In genomic region chr2:189623049-189623448, GRCh38 we compare ENCODE assay signal across 19 cellular contexts. TPM values are rescaled to one million over a fixed set of nuclear protein-coding genes. Genes with fewer than 3 reads are reported as not detected.
DNase-seq lines count a peak whose midpoint lies in the region; ATAC-seq, FAIRE-seq and TF ChIP-seq lines count a peak whose summit lies in the region.
"Had no signal": no experiment of that assay in that cellular context is flagged by ENCODE, and none has a peak within 500 bp of the region (broad histone marks: within the 10 kb centered on the region; RNA-seq: fewer than 3 reads in every experiment).

No MANE protein-coding gene starts in this region.

- in situ Hi-C loops in GM12878 (cut with MboI) = no loop called here
- in situ Hi-C loops in GM13977 (cut with MboI; ENCODE audit: low pct_unique_long_range_greater_than_20kb, low sequenced_read_pairs, unreplicated experiment) = no loop called here

- no peaks in the 10 kb centered on the region for H3K79me2 ChIP-seq in GM12878 (ENCODE audit: control insufficient read depth, insufficient read depth, low read length)
- H3K79me2 ChIP-seq in osteoblast (ENCODE audit: insufficient read depth, low read length) = no peaks in the 10 kb centered on the region

- H3K9ac ChIP-seq in GM12878 (ENCODE audit: control insufficient read depth, insufficient read depth, low read length) = no peak overlapping the region
- H3K9ac ChIP-seq: BLaER1 had no signal

- TF ChIP-seq RAD21 in GM12878 (IDR thresholded peaks at IDR 0.05; ENCODE audit: insufficient read depth, low read depth, low read length) = no peak

- H3K4me1 ChIP-seq in GM12878 (ENCODE audit: control insufficient read depth, insufficient read depth, low read length) (no peaks in the 10 kb centered on the region), left ventricle myocardium inferior (no peaks in the 10 kb centered on the region), osteoblast (ENCODE audit: insufficient read depth, low read length) (no peaks in the 10 kb centered on the region)
- H3K4me1 ChIP-seq: BLaER1, HAP-1 had no signal

- no peak for TF ChIP-seq POLR2A in GM12878 (IDR thresholded peaks at IDR 0.05; ENCODE audit: low read depth, low read length)

- 52% methylated on average over 1 of the region's 1 CpG for WGBS in GM12878 (ENCODE audit: insufficient coverage, insufficient replicate concordance, low lambda C conversion rate, missing lambda C conversion rate)

- H3K36me3 ChIP-seq in GM12878 (ENCODE audit: control insufficient read depth in 2 of 2, insufficient read depth in 2 of 2, low read length in 1 of 2) (no peaks in the 10 kb centered on the region), left ventricle myocardium inferior (no peaks in the 10 kb centered on the region), osteoblast (ENCODE audit: insufficient read depth, low read length) (no peaks in the 10 kb centered on the region)
- H3K36me3 ChIP-seq: BLaER1, HAP-1 had no signal

- DNase-seq in GM12878 (ENCODE audit: low read depth, low spot score) (no peak), left ventricle myocardium inferior (no peak), GM13977 (ENCODE audit: low spot score) (no peak), osteoblast (ENCODE audit: insufficient read length, low spot score, missing footprints) (no peak)
- DNase-seq: Caco-2; CD4-positive, CD25-positive, alpha-beta regulatory T cell; CD8-positive, alpha-beta T cell; DMS153; DND-41; GOT3; HFFc6 had no signal

- RAD21 ChIA-PET in GM12878 (lab: Charles Lee; ENCODE audit: unreplicated experiment) = interaction anchor here (1.0 kb wide), 1 partner anchor 38 kb away, joined by 3 read pairs; no protein-coding TSS in a partner anchor

- no peak for TF ChIP-seq EP300 in GM12878 (IDR thresholded peaks at IDR 0.05; ENCODE audit: borderline replicate concordance in 1 of 2, control insufficient read depth in 1 of 2, low read depth in 2 of 2, low read length in 2 of 2)

- TF ChIP-seq CTCF in GM12878 (IDR thresholded peaks at IDR 0.05 in 2 of 3, conservative IDR thresholded peaks at IDR 0.05 in 1 of 3; ENCODE audit: control insufficient read depth in 2 of 3, extremely low read depth in 1 of 3, insufficient read depth in 1 of 3, low read depth in 3 of 3, low read length in 3 of 3) = no peak
- no peak for TF ChIP-seq CTCF in left ventricle myocardium inferior (IDR thresholded peaks at IDR 0.05; ENCODE audit: borderline replicate concordance)
- no peak for TF ChIP-seq CTCF in GM13977 (IDR thresholded peaks at IDR 0.05; ENCODE audit: extremely low read depth, insufficient read depth, missing control alignments)
- no peak for TF ChIP-seq CTCF in osteoblast (IDR thresholded peaks at IDR 0.05; ENCODE audit: extremely low read depth, low read depth, low read length)

- POLR2A ChIA-PET in GM12878 (lab: Charles Lee) = no interaction called here

- no peak for FAIRE-seq in GM12878 (lab: Jason Lieb, UNC)
- FAIRE-seq: G401.6, GM18507, H54 had no signal

- H3K27me3 ChIP-seq in GM12878 (replicated peaks in 1 of 2; ENCODE audit: control insufficient read depth in 2 of 2, insufficient read depth in 2 of 2, low read length in 1 of 2) (no peaks in the 10 kb centered on the region), left ventricle myocardium inferior (ENCODE audit: low read depth) (no peaks in the 10 kb centered on the region), osteoblast (ENCODE audit: insufficient read depth, low read length) (no peaks in the 10 kb centered on the region)
- H3K27me3 ChIP-seq: BLaER1 had no signal

- H3K27ac ChIP-seq in GM12878 (ENCODE audit: control insufficient read depth, insufficient read depth) = no peak overlapping the region
- no peak overlapping the region for H3K27ac ChIP-seq in left ventricle myocardium inferior (replicated peaks)
- H3K27ac ChIP-seq in osteoblast (ENCODE audit: low read depth, low read length) = no peak overlapping the region
- H3K27ac ChIP-seq: BLaER1, C4-2B had no signal

- intact Hi-C loops in GM12878 (cut with micrococcal nuclease; ENCODE audit: unreplicated experiment) (no loop called here), left ventricle myocardium inferior (cut with micrococcal nuclease) (loop anchor here (10.0 kb wide), 1 partner anchor 158 kb away; no protein-coding TSS in a partner anchor)

- H3K4me2 ChIP-seq in GM12878 (ENCODE audit: control insufficient read depth, insufficient read depth) (no peak overlapping the region), osteoblast (ENCODE audit: insufficient read depth, low read length) (no peak overlapping the region)
- H3K4me2 ChIP-seq: BLaER1 had no signal

- CTCF ChIA-PET in GM12878 (lab: Yijun Ruan, JAX) = interaction anchor here (1.2 kb wide), 1 partner anchor 33 kb away, joined by 3 read pairs; no protein-coding TSS in a partner anchor

- H3K9me3 ChIP-seq in GM12878 (replicated peaks; ENCODE audit: control insufficient read depth, insufficient read depth, low read length) (no peaks in the 10 kb centered on the region), left ventricle myocardium inferior (replicated peaks) (no peaks in the 10 kb centered on the region), osteoblast (ENCODE audit: low read depth, low read length) (no peaks in the 10 kb centered on the region)
- H3K9me3 ChIP-seq: BLaER1, Caco-2, HAP-1 had no signal

- ATAC-seq in GM18870 (IDR thresholded peaks at IDR 0.05; ENCODE audit: unreplicated experiment) = peak; percentile 40
- ATAC-seq in HG02870 (IDR thresholded peaks at IDR 0.05; ENCODE audit: unreplicated experiment) = peak; percentile 40
- peak; percentile 64 for ATAC-seq in GM12878
- ATAC-seq: CD8-positive, alpha-beta T cell had no signal

- H2AFZ ChIP-seq in GM12878 (ENCODE audit: control insufficient read depth, low read depth, low read length) (no peak overlapping the region), osteoblast (ENCODE audit: low read length) (no peak overlapping the region)

- H3K4me3 ChIP-seq in GM12878 (no peak overlapping the region), left ventricle myocardium inferior (no peak overlapping the region), osteoblast (ENCODE audit: insufficient read depth, low read length) (no peak overlapping the region)
- H3K4me3 ChIP-seq: BLaER1, HAP-1 had no signal

- H4K20me1 ChIP-seq in GM12878 (ENCODE audit: control insufficient read depth, insufficient read depth) (no peaks in the 10 kb centered on the region), osteoblast (ENCODE audit: insufficient read depth, low read length) (no peaks in the 10 kb centered on the region)
- H4K20me1 ChIP-seq: BLaER1 had no signal

- SMC1A ChIA-PET in GM12878 (lab: Charles Lee; ENCODE audit: uncharacterized antibody, unreplicated experiment) = interaction anchor here (0.8 to 1.5 kb wide), 4 partner anchors 10 to 138 kb away, joined by 3 to 4 read pairs (median 3); no protein-coding TSS in a partner anchor

- no TSS peak for BruUV-seq in GM12878 (replicated peaks; lab: Mats Ljungman, UMichigan)

RNA-seq across cellular contexts. Expression of gene ASNSD1, which starts 38.2 kb away (rescaled TPM):
- total RNA-seq in GM12878 (2013; cell fraction: nucleolus; rRNA removed) = 26.2 and 27.2 TPM in 2 replicates
- total RNA-seq in GM12878 (2014; rRNA removed) (48.0 and 58.4 TPM in 2 replicates), GM12878 (2014; rRNA removed; fragmentation: Illumina TruSeq; extraction: Trizol) (71.5 and 79.3 TPM in 2 replicates), GM12878 (2021) (39.5 and 43.2 TPM in 2 replicates), left ventricle myocardium inferior (31.6 TPM), osteoblast (79.0 and 81.8 TPM in 2 replicates)
- polyA plus RNA-seq in GM12878 (2011; ENCODE audit: low read depth) = 42.4 TPM
- polyA plus RNA-seq in GM12878 (2011; rRNA removed) (39.1 and 63.6 TPM in 2 replicates), GM12878 (2014; fragmentation: Illumina TruSeq; extraction: Trizol) (89.8 and 119 TPM in 2 replicates), GM12878 (2014; fragmentation: Nextera tagmentation; extraction: Ambion mirVana) (10 to 100 TPM; 70.1 to 74.1 TPM), GM12878 (2014; rRNA removed) (37.6 and 42.6 TPM in 2 replicates), GM12878 (2016; fragmentation: Nextera tagmentation; extraction: Ambion mirVana) (10 to 100 TPM; 77.4 to 82.1 TPM)
- 12.1 and 12.3 TPM in 2 replicates for polyA plus RNA-seq in GM12878 (2011; cell fraction: cytosol; rRNA removed)
- polyA plus RNA-seq in GM12878 (2011; cell fraction: nucleus; rRNA removed) = 16.0 and 17.7 TPM in 2 replicates
- polyA plus RNA-seq in GM12878 (2012) = 32.1 and 32.6 TPM in 2 replicates
- polyA minus RNA-seq in GM12878 (2011; rRNA and poly(A)+ RNA removed) = 24.7 and 31.5 TPM in 2 replicates
- polyA minus RNA-seq in GM12878 (2011; cell fraction: cytosol; rRNA and poly(A)+ RNA removed) = 21.3 and 31.0 TPM in 2 replicates
- polyA minus RNA-seq in GM12878 (2011; cell fraction: nucleus; rRNA and poly(A)+ RNA removed) = 13.3 and 16.4 TPM in 2 replicates

RNA-seq across cellular contexts. Expression of gene SLC40A1, which starts 42.5 kb away (rescaled TPM):
- total RNA-seq in GM12878 (2013; cell fraction: nucleolus; rRNA removed) = 0.10 TPM in 1 of 2 replicates, not detected in the other
- total RNA-seq in GM12878 (2014; rRNA removed) (0.05 TPM in 1 of 2 replicates, not detected in the other), GM12878 (2014; rRNA removed; fragmentation: Illumina TruSeq; extraction: Trizol) (not detected in 2 replicates), GM12878 (2021) (0.38 and 0.61 TPM in 2 replicates), left ventricle myocardium inferior (44.0 TPM), osteoblast (10.9 and 13.6 TPM in 2 replicates)
- not detected for polyA plus RNA-seq in GM12878 (2011; ENCODE audit: low read depth)
- polyA plus RNA-seq in GM12878 (2011; rRNA removed) (0.07 and 0.08 TPM in 2 replicates), GM12878 (2014; fragmentation: Illumina TruSeq; extraction: Trizol) (0.01 TPM in 1 of 2 replicates, not detected in the other), GM12878 (2014; fragmentation: Nextera tagmentation; extraction: Ambion mirVana) (not detected), GM12878 (2014; rRNA removed) (not detected in 2 replicates), GM12878 (2016; fragmentation: Nextera tagmentation; extraction: Ambion mirVana) (not detected)
- 0.05 and 0.12 TPM in 2 replicates for polyA plus RNA-seq in GM12878 (2011; cell fraction: cytosol; rRNA removed)
- not detected in 2 replicates for polyA plus RNA-seq in GM12878 (2011; cell fraction: nucleus; rRNA removed)
- polyA plus RNA-seq in GM12878 (2012) = not detected in 2 replicates
- 0.88 TPM in 1 of 2 replicates, not detected in the other for polyA minus RNA-seq in GM12878 (2011; rRNA and poly(A)+ RNA removed)
- polyA minus RNA-seq in GM12878 (2011; cell fraction: cytosol; rRNA and poly(A)+ RNA removed) = not detected in 2 replicates
- polyA minus RNA-seq in GM12878 (2011; cell fraction: nucleus; rRNA and poly(A)+ RNA removed) = not detected in 2 replicates
- total RNA-seq: HFFc6 had no signal

RNA-seq across cellular contexts. Expression of gene ANKAR, which starts 51.4 kb away (rescaled TPM):
- total RNA-seq in GM12878 (2013; cell fraction: nucleolus; rRNA removed) = 19.2 and 21.8 TPM in 2 replicates
- total RNA-seq in GM12878 (2014; rRNA removed) (3.9 and 4.1 TPM in 2 replicates), GM12878 (2014; rRNA removed; fragmentation: Illumina TruSeq; extraction: Trizol) (4.2 and 5.2 TPM in 2 replicates), GM12878 (2021) (1.7 and 2.0 TPM in 2 replicates), left ventricle myocardium inferior (9.9 TPM), osteoblast (14.1 TPM in 2 replicates)
- 0.87 TPM for polyA plus RNA-seq in GM12878 (2011; ENCODE audit: low read depth)
- polyA plus RNA-seq in GM12878 (2011; rRNA removed) (1.7 and 2.4 TPM in 2 replicates), GM12878 (2014; fragmentation: Illumina TruSeq; extraction: Trizol) (2.4 and 2.5 TPM in 2 replicates), GM12878 (2014; fragmentation: Nextera tagmentation; extraction: Ambion mirVana) (1 to 10 TPM; 1.3 to 2.9 TPM), GM12878 (2014; rRNA removed) (2.9 and 3.0 TPM in 2 replicates), GM12878 (2016; fragmentation: Nextera tagmentation; extraction: Ambion mirVana) (1 to 10 TPM; 1.9 to 3.3 TPM)
- 0.33 and 0.67 TPM in 2 replicates for polyA plus RNA-seq in GM12878 (2011; cell fraction: cytosol; rRNA removed)
- 1.4 and 1.5 TPM in 2 replicates for polyA plus RNA-seq in GM12878 (2011; cell fraction: nucleus; rRNA removed)
- 1.5 and 1.7 TPM in 2 replicates for polyA plus RNA-seq in GM12878 (2012)
- 2.3 and 2.5 TPM in 2 replicates for polyA minus RNA-seq in GM12878 (2011; rRNA and poly(A)+ RNA removed)
- 0.40 and 1.4 TPM in 2 replicates for polyA minus RNA-seq in GM12878 (2011; cell fraction: cytosol; rRNA and poly(A)+ RNA removed)
- polyA minus RNA-seq in GM12878 (2011; cell fraction: nucleus; rRNA and poly(A)+ RNA removed) = 2.9 and 5.5 TPM in 2 replicates
